Comparison of ENCODE assay signal across 15 cellular contexts in genomic region chr10:71513896-71514295, GRCh38.
A peak's percentile ranks its signal among the peaks of the same experiment; 100 is the strongest.
DNase-seq lines count a peak whose midpoint lies in the region; ATAC-seq and TF ChIP-seq lines count a peak whose summit lies in the region.
"Had no signal": no experiment of that assay in that cellular context is flagged by ENCODE, and none has a peak within 500 bp of the region (broad histone marks: within the 10 kb centered on the region; RNA-seq: fewer than 3 reads in every experiment).

No MANE protein-coding gene starts in this region.

- TF ChIP-seq CTCF in HEK293 (tag by site-specific recombination; IDR thresholded peaks at IDR 0.05) = no peak
- TF ChIP-seq CTCF in epithelial cell of esophagus (IDR thresholded peaks at IDR 0.05; ENCODE audit: insufficient read depth, low read depth, low read length, missing control alignments) = no peak
- TF ChIP-seq CTCF in parathyroid adenoma (IDR thresholded peaks at IDR 0.05) = no peak
- no peak for TF ChIP-seq CTCF in A673 (conservative IDR thresholded peaks at IDR 0.05; ENCODE audit: low read depth, low read length)
- no peak for TF ChIP-seq CTCF in mucosa of descending colon (IDR thresholded peaks at IDR 0.05)

- H3K36me3 ChIP-seq in HEK293 (ENCODE audit: control insufficient read depth in 2 of 2, insufficient read depth in 1 of 2, low read length in 2 of 2) = no peaks in the 10 kb centered on the region
- H3K36me3 ChIP-seq in parathyroid adenoma (ENCODE audit: control insufficient read depth, insufficient read depth, low read length) = no peaks in the 10 kb centered on the region
- no peaks in the 10 kb centered on the region for H3K36me3 ChIP-seq in A673 (ENCODE audit: insufficient read depth, low read length, poor library complexity, severe bottlenecking)
- H3K36me3 ChIP-seq in mucosa of descending colon (ENCODE audit: low read depth) = no peaks in the 10 kb centered on the region

- ATAC-seq in left colon (no peak), mucosa of descending colon (no peak)
- ATAC-seq: HCT116, K562 had no signal

- no peak overlapping the region for H3K4me2 ChIP-seq in parathyroid adenoma (ENCODE audit: low read length)

- H2AFZ ChIP-seq in parathyroid adenoma = no peak overlapping the region
- H2AFZ ChIP-seq: GM23248 had no signal

- BruUV-seq in A673 (replicated peaks; lab: Mats Ljungman, UMichigan) = no TSS peak

- H3K79me2 ChIP-seq in parathyroid adenoma = no peaks in the 10 kb centered on the region

- no peak overlapping the region for H3K9ac ChIP-seq in parathyroid adenoma
- H3K9ac ChIP-seq: GM23248 had no signal

- peaks cover 7% of the 10 kb centered on the region for H3K4me1 ChIP-seq in HEK293 (ENCODE audit: control insufficient read depth, insufficient read depth, low read length)
- H3K4me1 ChIP-seq in parathyroid adenoma = peaks cover 51% of the 10 kb centered on the region
- H3K4me1 ChIP-seq in A673 (ENCODE audit: insufficient read depth, low read length, poor library complexity, severe bottlenecking) = no peaks in the 10 kb centered on the region
- H3K4me1 ChIP-seq in mucosa of descending colon (ENCODE audit: low read depth) = no peaks in the 10 kb centered on the region

- H3K9me3 ChIP-seq in HEK293 (ENCODE audit: control insufficient read depth, insufficient read depth, low read depth, low read length) = no peaks in the 10 kb centered on the region
- H3K9me3 ChIP-seq in parathyroid adenoma (ENCODE audit: control insufficient read depth, low read length) = no peaks in the 10 kb centered on the region
- no peaks in the 10 kb centered on the region for H3K9me3 ChIP-seq in A673 (ENCODE audit: low read depth, low read length, poor library complexity, severe bottlenecking)
- no peaks in the 10 kb centered on the region for H3K9me3 ChIP-seq in mucosa of descending colon

- intact Hi-C loops in left colon (cut with DNase I, micrococcal nuclease) (no loop called here), A673 (cut with micrococcal nuclease; ENCODE audit: unreplicated experiment) (no loop called here), mucosa of descending colon (cut with DNase I, micrococcal nuclease) (no loop called here)

- H3K4me3 ChIP-seq in HEK293 (ENCODE audit: low read depth, low read length) (no peak overlapping the region), epithelial cell of esophagus (ENCODE audit: low read length) (no peak overlapping the region), parathyroid adenoma (ENCODE audit: low read depth, low read length) (no peak overlapping the region), A673 (ENCODE audit: low read depth, low read length, poor library complexity, severe bottlenecking) (no peak overlapping the region), mucosa of descending colon (no peak overlapping the region)
- H3K4me3 ChIP-seq: GM23248, K562 had no signal

- POLR2A ChIA-PET in HEK293 (lab: Yijun Ruan, JAX) = no interaction called here
- POLR2A ChIA-PET in A673 (lab: Charles Lee; ENCODE audit: low non-redundant PET) = no interaction called here

- DNase-seq in epithelial cell of esophagus (ENCODE audit: low read depth) = peak; percentile 37
- DNase-seq in activated T-cell treated with anti-CD3 and anti-CD28 coated beads, Interleukin-2, amount 50 U/mL, for 1 hour = no peak
- no peak for DNase-seq in left colon
- DNase-seq in A673 (ENCODE audit: low spot score) = no peak
- no peak for DNase-seq in mucosa of descending colon
- DNase-seq: C1 segment of cervical spinal cord; CD4-positive, alpha-beta memory T cell; DND-41; GDM1; GM23248 had no signal

- CTCF ChIA-PET in HEK293 (lab: Yijun Ruan, JAX) (interaction anchor here (0.5 to 1.2 kb wide), 5 partner anchors 8 to 197 kb away, joined by 3 to 4 read pairs (median 3); no protein-coding TSS in a partner anchor), A673 (lab: Charles Lee) (no interaction called here)

- no peak overlapping the region for H3K27ac ChIP-seq in HEK293 (ENCODE audit: extremely low read depth, low read depth, low read length)
- peak overlapping the region; percentile 91 for H3K27ac ChIP-seq in parathyroid adenoma
- no peak overlapping the region for H3K27ac ChIP-seq in A673 (ENCODE audit: low read depth, low read length, poor library complexity, severe bottlenecking)
- H3K27ac ChIP-seq: GM23248, HL-60 had no signal

- H3K27me3 ChIP-seq in parathyroid adenoma (ENCODE audit: control insufficient read depth, insufficient read depth, low read length) = no peaks in the 10 kb centered on the region
- no peaks in the 10 kb centered on the region for H3K27me3 ChIP-seq in A673 (replicated peaks; ENCODE audit: insufficient read depth, low read depth, low read length, poor library complexity)

TF ChIP-seq in HEK293, 187 proteins besides CTCF, POLR2A, EP300 and RAD21:
- TF ChIP-seq ZNF239 (tag by site-specific recombination; IDR thresholded peaks at IDR 0.05) (no peak), ZNF785 (tag by site-specific recombination; IDR thresholded peaks at IDR 0.05) (no peak), HOXC10 (CRISPR knock-in tag; IDR thresholded peaks at IDR 0.05) (no peak), ZNF248 (tag by site-specific recombination; IDR thresholded peaks at IDR 0.05) (no peak), ZNF398 (tag by site-specific recombination; IDR thresholded peaks at IDR 0.05) (no peak), ZBTB20 (tag by site-specific recombination; IDR thresholded peaks at IDR 0.05) (peak; percentile 55; the same call in 1 of the 2 replicates), ZNF704 (tag by site-specific recombination; IDR thresholded peaks at IDR 0.05) (no peak)
